In genomic region chr1:46647611-46648010, GRCh38 we compare ENCODE assay signal across 20 cellular contexts. TPM values are rescaled to one million over a fixed set of nuclear protein-coding genes. Genes with fewer than 3 reads are reported as not detected.
A peak's percentile ranks its signal among the peaks of the same experiment; 100 is the strongest.
DNase-seq lines count a peak whose midpoint lies in the region; ATAC-seq and TF ChIP-seq lines count a peak whose summit lies in the region.
"Had no signal": no experiment of that assay in that cellular context is flagged by ENCODE, and none has a peak within 500 bp of the region (broad histone marks: within the 10 kb centered on the region; RNA-seq: fewer than 3 reads in every experiment).

No MANE protein-coding gene starts in this region.

- no peak for DNase-seq in activated naive CD4-positive, alpha-beta T cell treated with anti-CD3 and anti-CD28 coated beads, Interleukin-2, amount 50 U/mL, for 72 hours (ENCODE audit: low spot score in 2 of 2)
- no peak for DNase-seq in activated naive CD4-positive, alpha-beta T cell treated with anti-CD3 and anti-CD28 coated beads, Interleukin-2, amount 10 ng/mL, durations not matched to agents 7 days and 5 days
- no peak for DNase-seq in activated effector memory CD4-positive, alpha-beta T cell treated with Interleukin-2 at 50 U/mL for 16 hours
- DNase-seq in GM10266 (ENCODE audit: extremely low spot score) = no peak
- DNase-seq: C1 segment of cervical spinal cord; Calu3; CD4-positive, alpha-beta memory T cell; COR-L47; DMS53; DMS79 treated with DMSO at 0.1 percent for 48 hours; GF-D8 had no signal

- H3K27ac ChIP-seq in HEK293 (ENCODE audit: extremely low read depth, low read depth, low read length) = no peak overlapping the region

- peak; percentile 66 to 71 for ATAC-seq in activated naive CD4-positive, alpha-beta T cell treated with anti-CD3 and anti-CD28 coated beads, Interleukin-2, amount 50 U/mL, for 72 hours
- peak; percentile 68 for ATAC-seq in activated T-helper 17 cell treated with anti-CD3 and anti-CD28 coated beads, Interleukin-2, amount 50 U/mL, for 72 hours (replicated peaks)
- ATAC-seq: GM23338 had no signal

- H3K4me3 Mint-ChIP-seq in activated naive CD4-positive, alpha-beta T cell treated with anti-CD3 and anti-CD28 coated beads, Interleukin-2, amount 10 ng/mL, durations not matched to agents 7 days and 5 days = no peak overlapping the region
- H3K4me3 Mint-ChIP-seq in activated T-helper 17 cell treated with anti-CD3 and anti-CD28 coated beads, Interleukin-2, amount 50 U/mL, for 72 hours = no peak overlapping the region
- H3K4me3 Mint-ChIP-seq: CD4-positive, alpha-beta memory T cell; GM23338 had no signal

- H3K4me1 ChIP-seq in HEK293 (ENCODE audit: control insufficient read depth, insufficient read depth, low read length) = peaks cover 5% of the 10 kb centered on the region
- H3K4me1 ChIP-seq: HAP-1 had no signal

- no peaks in the 10 kb centered on the region for H3K27me3 Mint-ChIP-seq in activated naive CD4-positive, alpha-beta T cell treated with anti-CD3 and anti-CD28 coated beads, Interleukin-2, amount 10 ng/mL, durations not matched to agents 7 days and 5 days
- no peaks in the 10 kb centered on the region for H3K27me3 Mint-ChIP-seq in activated T-helper 17 cell treated with anti-CD3 and anti-CD28 coated beads, Interleukin-2, amount 50 U/mL, for 72 hours
- H3K27me3 Mint-ChIP-seq: CD4-positive, alpha-beta memory T cell had no signal

- peaks cover 19 to 52% of the 10 kb centered on the region in 2 donors for H3K36me3 Mint-ChIP-seq in activated naive CD4-positive, alpha-beta T cell treated with anti-CD3 and anti-CD28 coated beads, Interleukin-2, amount 50 U/mL, for 72 hours
- peaks cover 48% of the 10 kb centered on the region for H3K36me3 Mint-ChIP-seq in activated naive CD4-positive, alpha-beta T cell treated with anti-CD3 and anti-CD28 coated beads, Interleukin-2, amount 10 ng/mL, durations not matched to agents 7 days and 5 days
- peaks cover 78% of the 10 kb centered on the region for H3K36me3 Mint-ChIP-seq in activated T-helper 17 cell treated with anti-CD3 and anti-CD28 coated beads, Interleukin-2, amount 50 U/mL, for 72 hours (ENCODE audit: low read depth)

- no peak for TF ChIP-seq CTCF in HEK293 (tag by site-specific recombination; IDR thresholded peaks at IDR 0.05)
- no peak for TF ChIP-seq CTCF in GM10266 (IDR thresholded peaks at IDR 0.05; ENCODE audit: control insufficient read depth, insufficient read depth, low read depth, missing control alignments)

- peaks cover 0 to 12% of the 10 kb centered on the region in 2 donors for H3K9me3 Mint-ChIP-seq in activated naive CD4-positive, alpha-beta T cell treated with anti-CD3 and anti-CD28 coated beads, Interleukin-2, amount 50 U/mL, for 72 hours
- H3K9me3 Mint-ChIP-seq in activated naive CD4-positive, alpha-beta T cell treated with anti-CD3 and anti-CD28 coated beads, Interleukin-2, amount 10 ng/mL, durations not matched to agents 7 days and 5 days = peaks cover 5% of the 10 kb centered on the region
- peaks cover 3% of the 10 kb centered on the region for H3K9me3 Mint-ChIP-seq in activated T-helper 17 cell treated with anti-CD3 and anti-CD28 coated beads, Interleukin-2, amount 50 U/mL, for 72 hours

- H3K4me1 Mint-ChIP-seq in activated naive CD4-positive, alpha-beta T cell treated with anti-CD3 and anti-CD28 coated beads, Interleukin-2, amount 10 ng/mL, durations not matched to agents 7 days and 5 days = no peaks in the 10 kb centered on the region
- H3K4me1 Mint-ChIP-seq in activated T-helper 17 cell treated with anti-CD3 and anti-CD28 coated beads, Interleukin-2, amount 50 U/mL, for 72 hours = peaks cover 10% of the 10 kb centered on the region
- H3K4me1 Mint-ChIP-seq: CD4-positive, alpha-beta memory T cell; GM23338 had no signal

- H3K36me3 ChIP-seq in HEK293 (ENCODE audit: control insufficient read depth in 2 of 2, insufficient read depth in 1 of 2, low read length in 2 of 2) = peaks cover 26 to 65% of the 10 kb centered on the region in 2 experiments

- peak overlapping the region; percentile 16 to 42 for H3K27ac Mint-ChIP-seq in activated naive CD4-positive, alpha-beta T cell treated with anti-CD3 and anti-CD28 coated beads, Interleukin-2, amount 50 U/mL, for 72 hours
- no peak overlapping the region for H3K27ac Mint-ChIP-seq in activated naive CD4-positive, alpha-beta T cell treated with anti-CD3 and anti-CD28 coated beads, Interleukin-2, amount 10 ng/mL, durations not matched to agents 7 days and 5 days
- H3K27ac Mint-ChIP-seq in activated T-helper 17 cell treated with anti-CD3 and anti-CD28 coated beads, Interleukin-2, amount 50 U/mL, for 72 hours = peak overlapping the region; percentile 35
- H3K27ac Mint-ChIP-seq: CD4-positive, alpha-beta memory T cell; GM23338 had no signal

- no peaks in the 10 kb centered on the region for H3K9me3 ChIP-seq in HEK293 (ENCODE audit: control insufficient read depth, insufficient read depth, low read depth, low read length)

- H3K4me3 ChIP-seq in HEK293 (ENCODE audit: low read depth, low read length) = no peak overlapping the region
- H3K4me3 ChIP-seq: GM23338, HAP-1 had no signal

- POLR2A ChIA-PET in HEK293 (lab: Yijun Ruan, JAX) = no interaction called here

- CTCF ChIA-PET in activated naive CD4-positive, alpha-beta T cell treated with anti-CD3 and anti-CD28 coated beads, Interleukin-2, amount 10 ng/mL, durations not matched to agents 7 days and 5 days (lab: Charles Lee) = interaction anchor here (0.9 to 2.2 kb wide), 2 partner anchors 78 to 113 kb away, joined by 3 to 5 read pairs; a partner anchor contains a TSS
- CTCF ChIA-PET in HEK293 (lab: Yijun Ruan, JAX) = no interaction called here

TF ChIP-seq in HEK293, 187 proteins besides CTCF, POLR2A, EP300 and RAD21:
- peak; percentile 47 for TF ChIP-seq SETDB1 (IDR thresholded peaks at IDR 0.05; ENCODE audit: insufficient read length, low read length)
- TF ChIP-seq, protein P1, sequence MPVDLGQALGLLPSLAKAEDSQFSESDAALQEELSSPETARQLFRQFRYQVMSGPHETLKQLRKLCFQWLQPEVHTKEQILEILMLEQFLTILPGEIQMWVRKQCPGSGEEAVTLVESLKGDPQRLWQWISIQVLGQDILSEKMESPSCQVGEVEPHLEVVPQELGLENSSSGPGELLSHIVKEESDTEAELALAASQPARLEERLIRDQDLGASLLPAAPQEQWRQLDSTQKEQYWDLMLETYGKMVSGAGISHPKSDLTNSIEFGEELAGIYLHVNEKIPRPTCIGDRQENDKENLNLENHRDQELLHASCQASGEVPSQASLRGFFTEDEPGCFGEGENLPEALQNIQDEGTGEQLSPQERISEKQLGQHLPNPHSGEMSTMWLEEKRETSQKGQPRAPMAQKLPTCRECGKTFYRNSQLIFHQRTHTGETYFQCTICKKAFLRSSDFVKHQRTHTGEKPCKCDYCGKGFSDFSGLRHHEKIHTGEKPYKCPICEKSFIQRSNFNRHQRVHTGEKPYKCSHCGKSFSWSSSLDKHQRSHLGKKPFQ (tag by site-specific recombination; IDR thresholded peaks at IDR 0.05) = no peak

RNA-seq across cellular contexts. Expression of gene ATPAF1, which starts 20.6 kb away (rescaled TPM):
- total RNA-seq in activated naive CD4-positive, alpha-beta T cell treated with anti-CD3 and anti-CD28 coated beads, Interleukin-2, amount 50 U/mL, for 72 hours = 10 to 100 TPM; 36.2 to 50.2 TPM
- total RNA-seq in activated T-helper 17 cell treated with anti-CD3 and anti-CD28 coated beads, Interleukin-2, amount 50 U/mL, for 72 hours = 10 to 100 TPM; 33.4 to 42.6 TPM

RNA-seq across cellular contexts. Expression of gene TEX38, which starts 24.0 kb away (rescaled TPM):
- total RNA-seq in activated naive CD4-positive, alpha-beta T cell treated with anti-CD3 and anti-CD28 coated beads, Interleukin-2, amount 50 U/mL, for 72 hours = under 1 TPM in 1 of 2 donors, not detected in 1; 0.55 TPM
- under 1 TPM in 1 of 2 donors, not detected in 1; 0.26 TPM for total RNA-seq in activated T-helper 17 cell treated with anti-CD3 and anti-CD28 coated beads, Interleukin-2, amount 50 U/mL, for 72 hours
- total RNA-seq: A172; A673; Calu3; CD4-positive, alpha-beta memory T cell; Daoy; G401; GM23338; H4 had no signal

RNA-seq across cellular contexts. Expression of gene MOB3C, which starts 31.0 kb away (rescaled TPM):
- total RNA-seq in activated naive CD4-positive, alpha-beta T cell treated with anti-CD3 and anti-CD28 coated beads, Interleukin-2, amount 50 U/mL, for 72 hours = 10 to 100 TPM; 11.1 to 12.8 TPM
- 10 to 100 TPM; 13.7 to 20.9 TPM for total RNA-seq in activated T-helper 17 cell treated with anti-CD3 and anti-CD28 coated beads, Interleukin-2, amount 50 U/mL, for 72 hours

RNA-seq across cellular contexts. Expression of gene MKNK1, which starts 43.5 kb away (rescaled TPM):
- total RNA-seq in activated naive CD4-positive, alpha-beta T cell treated with anti-CD3 and anti-CD28 coated beads, Interleukin-2, amount 50 U/mL, for 72 hours = 10 to 100 TPM; 37.3 to 48.7 TPM
- 10 to 100 TPM; 59.2 to 83.7 TPM for total RNA-seq in activated T-helper 17 cell treated with anti-CD3 and anti-CD28 coated beads, Interleukin-2, amount 50 U/mL, for 72 hours
